In the genomic region with DNA sequence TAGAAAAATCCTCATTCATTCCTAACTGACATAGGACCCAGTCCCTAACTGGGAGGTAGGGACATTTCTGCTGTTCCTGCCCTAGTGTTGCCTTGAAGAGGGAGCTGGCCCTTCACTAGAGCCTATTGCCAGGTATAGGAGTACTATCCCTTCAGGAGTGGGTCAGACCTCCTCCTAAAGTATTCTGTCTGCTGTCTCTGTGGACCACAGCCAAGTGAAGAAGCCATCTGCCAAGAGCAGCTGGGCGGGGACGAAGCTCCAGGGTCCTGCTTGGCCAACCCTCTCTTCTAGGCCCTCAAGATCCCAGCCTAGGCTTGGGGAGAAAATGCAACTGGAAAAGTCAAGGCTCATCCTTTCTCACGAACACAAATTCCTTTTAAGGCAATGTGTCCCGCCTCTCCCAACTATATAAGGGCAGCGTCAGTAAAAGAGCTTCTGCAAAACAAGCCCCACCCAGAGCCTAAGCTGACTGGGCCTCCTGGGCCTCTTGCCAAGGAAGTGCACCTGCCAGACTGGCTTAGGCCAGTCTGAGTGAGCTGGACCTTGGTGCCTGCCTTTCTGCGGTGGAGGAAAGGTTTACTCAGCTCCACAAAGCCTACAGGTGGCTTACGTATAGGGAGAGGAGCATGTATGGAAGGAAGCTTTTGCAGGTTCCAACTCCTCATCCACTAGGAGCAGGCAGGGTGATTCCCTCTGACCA, we compare ENCODE assay signal across 8 cellular contexts. TPM values are rescaled to one million over a fixed set of nuclear protein-coding genes. Genes with fewer than 3 reads are reported as not detected.
DNase-seq lines count a peak whose midpoint lies in the region; ATAC-seq lines count a peak whose summit lies in the region.

No MANE protein-coding gene starts in this region.

- H3K9ac ChIP-seq in BLaER1 treated with 17β-estradiol and CSF1 and Interleukin-3, amounts not matched to agents 10 nM and 100 nM, result 0 out of 22 replicates have a peak overlapping the region, but pooled peaks of 1 of the 11 experiments have one; percentile 69

- peak overlapping the region; percentile 76 to 98 (median 91) for H3K4me2 ChIP-seq in BLaER1 treated with 17β-estradiol and CSF1 and Interleukin-3, amounts not matched to agents 10 nM and 100 nM

- H3K9me3 ChIP-seq in BLaER1 treated with 17β-estradiol and CSF1 and Interleukin-3, amounts not matched to agents 10 nM and 100 nM (replicated peaks in 1 of 11), result peaks cover 0 to 11% (median 0%) of the 10 kb centered on the region in 11 experiments; a peak in 2 of 22 replicates
- no peaks in the 10 kb centered on the region for H3K9me3 ChIP-seq in muscle layer of duodenum (ENCODE audit: control insufficient read depth in 1 of 2, low read length in 2 of 2)

- peaks cover 26 to 37% (median 34%) of the 10 kb centered on the region in 11 experiments for H3K27me3 ChIP-seq in BLaER1 treated with 17β-estradiol and CSF1 and Interleukin-3, amounts not matched to agents 10 nM and 100 nM
- H3K27me3 ChIP-seq in muscle layer of duodenum (ENCODE audit: low read depth, low read length), result no peaks in the 10 kb centered on the region

- peaks cover 21% of the 10 kb centered on the region for H3K4me1 Mint-ChIP-seq in activated CD4-positive, alpha-beta T cell treated with anti-CD3 and anti-CD28 coated beads, Interleukin-2, amount 10 ng/mL, durations not matched to agents 24 days and 14 days

- WGBS in urinary bladder, result 13% methylated on average over 7 of the region's 7 CpGs

- peak overlapping the region; percentile 95 for H3K4me3 Mint-ChIP-seq in activated CD4-positive, alpha-beta T cell treated with anti-CD3 and anti-CD28 coated beads, Interleukin-2, amount 10 ng/mL, durations not matched to agents 24 days and 14 days

- no peak overlapping the region for H3K27ac ChIP-seq in BLaER1 treated with 17β-estradiol and CSF1 and Interleukin-3, amounts not matched to agents 10 nM and 100 nM
- H3K27ac ChIP-seq in muscle layer of duodenum (ENCODE audit: low read length) (peak overlapping the region; percentile 96), urinary bladder (ENCODE audit: low read depth) (peak overlapping the region; percentile 68)

- DNase-seq in NCI-H2171 treated with DMSO at 0.1 percent for 48 hours (lab: John Stamatoyannopoulos, UW) (peak; percentile 85), fibroblast of gingiva (ENCODE audit: low read depth) (peak; percentile 36)
- peak; percentile 77 for DNase-seq in activated CD4-positive, alpha-beta T cell treated with anti-CD3 and anti-CD28 coated beads, Interleukin-2, amount 10 ng/mL, durations not matched to agents 24 days and 14 days

- peaks cover 0 to 11% (median 0%) of the 10 kb centered on the region in 11 experiments; a peak in 3 of 22 replicates for H3K36me3 ChIP-seq in BLaER1 treated with 17β-estradiol and CSF1 and Interleukin-3, amounts not matched to agents 10 nM and 100 nM
- H3K36me3 ChIP-seq in muscle layer of duodenum (ENCODE audit: control insufficient read depth in 1 of 2, insufficient read depth in 2 of 2, low read length in 2 of 2) (no peaks in the 10 kb centered on the region), urinary bladder (ENCODE audit: insufficient read depth) (no peaks in the 10 kb centered on the region)

- H3K36me3 Mint-ChIP-seq in activated CD4-positive, alpha-beta T cell treated with anti-CD3 and anti-CD28 coated beads, Interleukin-2, amount 10 ng/mL, durations not matched to agents 24 days and 14 days (ENCODE audit: low read depth), result no peaks in the 10 kb centered on the region

- H3K4me3 ChIP-seq in BLaER1 treated with 17β-estradiol and CSF1 and Interleukin-3, amounts not matched to agents 10 nM and 100 nM, result peak overlapping the region in 7 of 10 experiments; percentile 60 to 72 (median 63); a peak in 12 of 20 replicates
- H3K4me3 ChIP-seq in muscle layer of duodenum (ENCODE audit: low read depth in 1 of 2, low read length in 2 of 2) (peak overlapping the region; percentile 79 to 80), urinary bladder (ENCODE audit: low read depth, low read length) (no peak overlapping the region)

- H3K27ac Mint-ChIP-seq in activated CD4-positive, alpha-beta T cell treated with anti-CD3 and anti-CD28 coated beads, Interleukin-2, amount 10 ng/mL, durations not matched to agents 24 days and 14 days, result no peak overlapping the region

- ATAC-seq in GM18907 (IDR thresholded peaks at IDR 0.05; ENCODE audit: unreplicated experiment), result peak; percentile 41
- peak; percentile 64 for ATAC-seq in HG03175 (IDR thresholded peaks at IDR 0.05; ENCODE audit: unreplicated experiment)

- no peaks in the 10 kb centered on the region for H3K9me3 Mint-ChIP-seq in activated CD4-positive, alpha-beta T cell treated with anti-CD3 and anti-CD28 coated beads, Interleukin-2, amount 10 ng/mL, durations not matched to agents 24 days and 14 days

- intact Hi-C loops in activated CD4-positive, alpha-beta T cell treated with anti-CD3 and anti-CD28 coated beads, Interleukin-2, amount 10 ng/mL, durations not matched to agents 24 days and 14 days (cut with micrococcal nuclease), result loop anchor here (1.0 to 5.0 kb wide), 3 partner anchors 28 to 297 kb away; a partner anchor contains a TSS

- H3K27me3 Mint-ChIP-seq in activated CD4-positive, alpha-beta T cell treated with anti-CD3 and anti-CD28 coated beads, Interleukin-2, amount 10 ng/mL, durations not matched to agents 24 days and 14 days, result peaks cover 11% of the 10 kb centered on the region

- peaks cover 12 to 28% (median 21%) of the 10 kb centered on the region in 10 experiments for H3K4me1 ChIP-seq in BLaER1 treated with 17β-estradiol and CSF1 and Interleukin-3, amounts not matched to agents 10 nM and 100 nM
- peaks cover 3 to 19% of the 10 kb centered on the region in 2 donors for H3K4me1 ChIP-seq in muscle layer of duodenum (ENCODE audit: control insufficient read depth in 1 of 2, insufficient read depth in 2 of 2, low read length in 2 of 2)
- peaks cover 4% of the 10 kb centered on the region for H3K4me1 ChIP-seq in urinary bladder (ENCODE audit: insufficient read depth)

- 0 out of 22 replicates have a peak, but pooled peaks cover 0 to 3% (median 0%) of the 10 kb centered on the region in 11 experiments for H4K20me1 ChIP-seq in BLaER1 treated with 17β-estradiol and CSF1 and Interleukin-3, amounts not matched to agents 10 nM and 100 nM

RNA-seq across cellular contexts. Expression of a gene that starts 0.6 kb away (rescaled TPM):
- 1.7 and 2.1 TPM in 2 replicates for total RNA-seq in activated CD4-positive, alpha-beta T cell treated with anti-CD3 and anti-CD28 coated beads, Interleukin-2, amount 10 ng/mL, durations not matched to agents 24 days and 14 days
- 9.7 TPM for total RNA-seq in urinary bladder
- 8.5 TPM for polyA plus RNA-seq in urinary bladder

RNA-seq across cellular contexts. Expression of a gene that starts 28.3 kb away (rescaled TPM):
- 0.07 and 0.28 TPM in 2 replicates for total RNA-seq in activated CD4-positive, alpha-beta T cell treated with anti-CD3 and anti-CD28 coated beads, Interleukin-2, amount 10 ng/mL, durations not matched to agents 24 days and 14 days
- 5.9 TPM for total RNA-seq in urinary bladder
- polyA plus RNA-seq in urinary bladder, result 5.5 TPM

Comparison
In these comparisons a context has a peak if more than half of its experiments do, and no peak if none do; other contexts are left out.
1. H3K27ac ChIP-seq: peak in muscle layer of duodenum (single experiment) and urinary bladder (single experiment); none in BLaER1 treated with 17β-estradiol and CSF1 and Interleukin-3, amounts not matched to agents 10 nM and 100 nM (0 of 11).
2. Peak in every context shown above with its lines, with median percentiles within 50 percentile points of each other: DNase-seq.